26 cellular contexts compared by ENCODE assay signal in the genomic region with DNA sequence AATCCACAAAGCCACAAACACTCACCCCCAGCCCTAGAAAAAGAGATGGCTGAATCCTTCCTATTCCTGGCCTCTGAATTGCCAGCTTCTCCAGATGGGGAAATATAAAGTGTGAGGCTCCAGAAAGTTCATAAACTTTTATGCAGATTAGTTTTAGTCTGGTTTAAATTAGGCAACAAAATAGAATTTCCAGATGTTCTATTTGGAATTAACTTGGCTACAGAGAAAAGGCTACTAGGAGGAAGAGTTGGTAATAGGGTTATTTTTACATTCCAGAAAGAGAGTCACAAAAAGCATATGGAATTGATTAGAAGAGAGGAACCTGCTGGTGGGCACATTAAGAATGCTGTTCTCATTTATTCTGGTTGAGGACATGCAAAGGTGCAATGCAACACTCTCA. TPM values are rescaled to one million over a fixed set of nuclear protein-coding genes. Genes with fewer than 3 reads are reported as not detected.
"Had no signal": no experiment of that assay in that cellular context is flagged by ENCODE, and none has a peak within 500 bp of the region (broad histone marks: within the 10 kb centered on the region; RNA-seq: fewer than 3 reads in every experiment).

No MANE protein-coding gene starts in this region.

- H3K36me3 ChIP-seq: adrenal gland, breast epithelium had no signal

- H3K9me3 ChIP-seq: adrenal gland, breast epithelium had no signal

- H3K27ac ChIP-seq: adrenal gland, breast epithelium had no signal

- H3K27me3 ChIP-seq: adrenal gland had no signal

- H3K4me1 ChIP-seq: adrenal gland, breast epithelium had no signal

- DNase-seq: activated CD4-positive, alpha-beta T cell treated with anti-CD3 and anti-CD28 coated beads for 4 hours; activated CD8-positive, alpha-beta memory T cell treated with anti-CD3 and anti-CD28 coated beads, Interleukin-2, amount 50 U/mL, for 4 hours; activated CD8-positive, alpha-beta T cell treated with anti-CD3 and anti-CD28 coated beads for 36 hours; activated gamma-delta T cell treated with Interleukin-2 at 50 U/mL for 16 hours; activated naive CD4-positive, alpha-beta T cell treated with anti-CD3 and anti-CD28 coated beads, Interleukin-2, amount 10 ng/mL, durations not matched to agents 7 days and 5 days; activated naive CD8-positive, alpha-beta T cell treated with anti-CD3 and anti-CD28 coated beads for 36 hours; activated T-cell treated with anti-CD3 and anti-CD28 coated beads, Interleukin-2, amount 50 U/mL, for 72 hours; adrenal gland; anterior cingulate cortex; caudate nucleus; NCI-H1092; NCI-H1417; NCI-H1930; NCI-H2171; NCI-H2227 treated with DMSO at 0.1 percent for 48 hours; NCI-H446 treated with DMSO at 0.1 percent for 48 hours; NCI-H526 treated with DMSO at 0.1 percent for 48 hours; NCI-H82; SIG-M5; SW 1271 had no signal

- H3K4me3 ChIP-seq: adrenal gland, breast epithelium had no signal

RNA-seq across cellular contexts. Expression of gene EN1, which starts 55.9 kb away (rescaled TPM):
- total RNA-seq: activated CD8-positive, alpha-beta T cell treated with anti-CD3 and anti-CD28 coated beads for 36 hours; activated naive CD8-positive, alpha-beta T cell treated with anti-CD3 and anti-CD28 coated beads for 36 hours; activated T-cell treated with anti-CD3 and anti-CD28 coated beads, Interleukin-2, amount 50 U/mL, for 72 hours; activated T-helper 2 cell treated with anti-CD3 and anti-CD28 coated beads, Interferon-gamma antibody, Interleukin-2, Interleukin-4, amounts not matched to agents 10 μg/mL and 5 μg/mL and 100 μg/mL, durations not matched to agents 14 hours and 24 hours and 36 hours; MCF 10A; OCI-LY7; RPMI7951; T-helper 1 cell treated with Interleukin-12 subunit alpha and Interleukin-12 subunit beta and Interleukin-4 antibody, amounts not matched to agents 30 ng/mL and 1 ng/mL, for 36 hours had no signal
